8 cellular contexts compared by ENCODE assay signal in the genomic region with DNA sequence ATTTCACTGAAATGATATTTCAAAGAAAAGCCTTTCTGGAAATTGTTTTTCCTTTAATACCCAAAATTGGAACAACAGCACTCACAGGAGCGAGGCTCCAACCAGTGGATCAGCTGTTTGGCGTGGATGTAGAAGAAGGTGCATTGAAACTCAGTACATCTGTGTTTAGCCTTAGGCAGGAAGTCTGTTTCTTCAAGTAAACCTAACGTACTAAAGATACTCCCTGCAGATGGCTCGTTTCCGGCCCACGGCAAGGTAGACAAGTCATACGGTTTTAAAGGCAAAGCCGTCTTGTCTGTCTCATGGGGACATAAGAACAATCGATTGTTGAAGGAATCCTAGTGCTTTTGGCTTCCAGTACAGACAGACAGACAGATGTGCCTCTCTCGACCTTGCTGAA. TPM values are rescaled to one million over a fixed set of nuclear protein-coding genes. Genes with fewer than 3 reads are reported as not detected.
DNase-seq lines count a peak whose midpoint lies in the region; ATAC-seq lines count a peak whose summit lies in the region.

No MANE protein-coding gene starts in this region.

- peak overlapping the region; percentile 79 for H3K27ac Mint-ChIP-seq in activated T-helper 1 cell treated with anti-CD3 and anti-CD28 coated beads, Interleukin-12 subunit alpha, Interleukin-12 subunit beta, Interleukin-2, Interleukin-4 antibody, amounts not matched to agents 30 ng/mL and 10 ng/mL and 1 ng/mL, durations not matched to agents 14 hours and 24 hours and 36 hours

- H3K4me3 Mint-ChIP-seq in activated T-helper 1 cell treated with anti-CD3 and anti-CD28 coated beads, Interleukin-12 subunit alpha, Interleukin-12 subunit beta, Interleukin-2, Interleukin-4 antibody, amounts not matched to agents 30 ng/mL and 10 ng/mL and 1 ng/mL, durations not matched to agents 14 hours and 24 hours and 36 hours, result peak overlapping the region; percentile 30

- intact Hi-C loops in activated T-helper 1 cell treated with anti-CD3 and anti-CD28 coated beads, Interleukin-12 subunit alpha, Interleukin-12 subunit beta, Interleukin-2, Interleukin-4 antibody, amounts not matched to agents 30 ng/mL and 10 ng/mL and 1 ng/mL, durations not matched to agents 14 hours and 24 hours and 36 hours (cut with micrococcal nuclease), result loop anchor here (1.0 kb wide), 1 partner anchor 8 kb away; no protein-coding TSS in a partner anchor

- no peaks in the 10 kb centered on the region for H3K27me3 Mint-ChIP-seq in activated T-helper 1 cell treated with anti-CD3 and anti-CD28 coated beads, Interleukin-12 subunit alpha, Interleukin-12 subunit beta, Interleukin-2, Interleukin-4 antibody, amounts not matched to agents 30 ng/mL and 10 ng/mL and 1 ng/mL, durations not matched to agents 14 hours and 24 hours and 36 hours (ENCODE audit: insufficient read depth)

- peak; percentile 66 for ATAC-seq in GM19395 (IDR thresholded peaks at IDR 0.05; ENCODE audit: unreplicated experiment)
- peak; percentile 64 for ATAC-seq in HG03280 (IDR thresholded peaks at IDR 0.05; ENCODE audit: unreplicated experiment)

- H3K36me3 Mint-ChIP-seq in activated T-helper 1 cell treated with anti-CD3 and anti-CD28 coated beads, Interleukin-12 subunit alpha, Interleukin-12 subunit beta, Interleukin-2, Interleukin-4 antibody, amounts not matched to agents 30 ng/mL and 10 ng/mL and 1 ng/mL, durations not matched to agents 14 hours and 24 hours and 36 hours (ENCODE audit: low read depth), result peaks cover 17% of the 10 kb centered on the region

- peak; percentile 38 for DNase-seq in activated T-helper 1 cell treated with anti-CD3 and anti-CD28 coated beads, Interleukin-12 subunit alpha, Interleukin-12 subunit beta, Interleukin-2, Interleukin-4 antibody, amounts not matched to agents 30 ng/mL and 10 ng/mL and 1 ng/mL, durations not matched to agents 14 hours and 24 hours and 36 hours (ENCODE audit: low spot score)
- DNase-seq in stimulated activated CD4-positive, alpha-beta T cell treated with anti-CD3 and anti-CD28 coated beads, Interleukin-4, amount 100 ng/mL, for 4 hours, result peak; percentile 29 to 56
- DNase-seq in amniotic stem cell (lab: John Stamatoyannopoulos, UW) (no peak), hepatic stellate cell (ENCODE audit: low spot score) (no peak), D341Med (ENCODE audit: low spot score) (no peak), dermis blood vessel endothelial cell (no peak)

- no peaks in the 10 kb centered on the region for H3K9me3 Mint-ChIP-seq in activated T-helper 1 cell treated with anti-CD3 and anti-CD28 coated beads, Interleukin-12 subunit alpha, Interleukin-12 subunit beta, Interleukin-2, Interleukin-4 antibody, amounts not matched to agents 30 ng/mL and 10 ng/mL and 1 ng/mL, durations not matched to agents 14 hours and 24 hours and 36 hours

- H3K4me1 Mint-ChIP-seq in activated T-helper 1 cell treated with anti-CD3 and anti-CD28 coated beads, Interleukin-12 subunit alpha, Interleukin-12 subunit beta, Interleukin-2, Interleukin-4 antibody, amounts not matched to agents 30 ng/mL and 10 ng/mL and 1 ng/mL, durations not matched to agents 14 hours and 24 hours and 36 hours (ENCODE audit: low read depth), result peaks cover 53% of the 10 kb centered on the region

RNA-seq across cellular contexts. Expression of gene CLCN4, which starts 50.0 kb away (rescaled TPM):
- total RNA-seq in activated T-helper 1 cell treated with anti-CD3 and anti-CD28 coated beads, Interleukin-12 subunit alpha, Interleukin-12 subunit beta, Interleukin-2, Interleukin-4 antibody, amounts not matched to agents 30 ng/mL and 10 ng/mL and 1 ng/mL, durations not matched to agents 14 hours and 24 hours and 36 hours, result not detected in 2 replicates
- 6.5 and 9.6 TPM in 2 replicates for total RNA-seq in dermis blood vessel endothelial cell

Comparison
In these comparisons a context has a peak if more than half of its experiments do, and no peak if none do; other contexts are left out.
1. DNase-seq: peak in activated T-helper 1 cell treated with anti-CD3 and anti-CD28 coated beads, Interleukin-12 subunit alpha, Interleukin-12 subunit beta, Interleukin-2, Interleukin-4 antibody, amounts not matched to agents 30 ng/mL and 10 ng/mL and 1 ng/mL, durations not matched to agents 14 hours and 24 hours and 36 hours (single experiment) and stimulated activated CD4-positive, alpha-beta T cell treated with anti-CD3 and anti-CD28 coated beads, Interleukin-4, amount 100 ng/mL, for 4 hours (2 of 2); none in amniotic stem cell (single experiment), hepatic stellate cell (single experiment), D341Med (single experiment) and dermis blood vessel endothelial cell (single experiment).